Comparison of ENCODE assay signal across 1 cellular context in genomic region chr20:62386383-62387218, GRCh38.
TF ChIP-seq lines count a peak whose summit lies in the region.

Gene RPS21, plus strand, starts transcription at chr20:62387103. Its CDS starts 236 bp downstream, at chr20:62387339.

TF ChIP-seq in HepG2, 621 proteins besides CTCF, POLR2A, EP300 and RAD21 (continued from another document and continues in another):
- peak; percentile 36; the same call in 1 of the 2 replicates for TF ChIP-seq ZNF142 (CRISPR knock-in tag; IDR thresholded peaks at IDR 0.05)
- TF ChIP-seq ZFP36L1 (CRISPR knock-in tag; IDR thresholded peaks at IDR 0.05): 0 out of 2 replicates have a peak, but pooled peaks have one; percentile 34
- peak; percentile 97 for TF ChIP-seq POLR2AphosphoS5 (IDR thresholded peaks at IDR 0.05; ENCODE audit: low read depth, low read length)
- peak; percentile 89; the same call in 1 of the 2 replicates for TF ChIP-seq CAMTA2 (CRISPR knock-in tag; IDR thresholded peaks at IDR 0.05; ENCODE audit: borderline replicate concordance)
- no peak; the same call in 1 of the 2 replicates for TF ChIP-seq ZNF724P (CRISPR knock-in tag; IDR thresholded peaks at IDR 0.05; ENCODE audit: borderline replicate concordance)
- no peak for TF ChIP-seq ATRX (CRISPR knock-in tag; IDR thresholded peaks at IDR 0.05; ENCODE audit: borderline replicate concordance)
- peak; percentile 98 for TF ChIP-seq SMAD1 (CRISPR knock-in tag; IDR thresholded peaks at IDR 0.05; ENCODE audit: borderline replicate concordance, low read depth)
- TF ChIP-seq MIXL1 (CRISPR knock-in tag; IDR thresholded peaks at IDR 0.05): peak; percentile 92
- TF ChIP-seq ZNF441 (CRISPR knock-in tag; IDR thresholded peaks at IDR 0.05; ENCODE audit: borderline replicate concordance): no peak
- TF ChIP-seq KDM3A (CRISPR knock-in tag; IDR thresholded peaks at IDR 0.05; ENCODE audit: low read depth): peak; percentile 94
- TF ChIP-seq ZNF800 (CRISPR knock-in tag; IDR thresholded peaks at IDR 0.05): no peak; the same call in 1 of the 2 replicates
- no peak for TF ChIP-seq ZNF615 (CRISPR knock-in tag; IDR thresholded peaks at IDR 0.05; ENCODE audit: borderline replicate concordance)
- TF ChIP-seq JUND (CRISPR knock-in tag; IDR thresholded peaks at IDR 0.05): no peak
- TF ChIP-seq, protein P1, sequence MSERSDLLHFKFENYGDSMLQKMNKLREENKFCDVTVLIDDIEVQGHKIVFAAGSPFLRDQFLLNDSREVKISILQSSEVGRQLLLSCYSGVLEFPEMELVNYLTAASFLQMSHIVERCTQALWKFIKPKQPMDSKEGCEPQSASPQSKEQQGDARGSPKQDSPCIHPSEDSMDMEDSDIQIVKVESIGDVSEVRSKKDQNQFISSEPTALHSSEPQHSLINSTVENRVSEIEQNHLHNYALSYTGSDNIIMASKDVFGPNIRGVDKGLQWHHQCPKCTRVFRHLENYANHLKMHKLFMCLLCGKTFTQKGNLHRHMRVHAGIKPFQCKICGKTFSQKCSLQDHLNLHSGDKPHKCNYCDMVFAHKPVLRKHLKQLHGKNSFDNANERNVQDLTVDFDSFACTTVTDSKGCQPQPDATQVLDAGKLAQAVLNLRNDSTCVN (CRISPR knock-in tag; IDR thresholded peaks at IDR 0.05; ENCODE audit: borderline replicate concordance): peak; percentile 79; the same call in 1 of the 2 replicates
- TF ChIP-seq TP53 (CRISPR knock-in tag; conservative IDR thresholded peaks at IDR 0.05): peak; percentile 79
- peak; percentile 22; the same call in 1 of the 2 replicates for TF ChIP-seq TMF1 (CRISPR knock-in tag; IDR thresholded peaks at IDR 0.05; ENCODE audit: low read depth)
- TF ChIP-seq SIX4 (CRISPR knock-in tag; IDR thresholded peaks at IDR 0.05): 0 out of 2 replicates have a peak, but pooled peaks have one; percentile 11
- TF ChIP-seq SAP130 (CRISPR knock-in tag; IDR thresholded peaks at IDR 0.05; ENCODE audit: low read depth): peak; percentile 98
- TF ChIP-seq KDM6A (CRISPR knock-in tag; IDR thresholded peaks at IDR 0.05; ENCODE audit: low read depth): no peak
- no peak for TF ChIP-seq HHEX (CRISPR knock-in tag; IDR thresholded peaks at IDR 0.05)
- TF ChIP-seq, protein P2, sequence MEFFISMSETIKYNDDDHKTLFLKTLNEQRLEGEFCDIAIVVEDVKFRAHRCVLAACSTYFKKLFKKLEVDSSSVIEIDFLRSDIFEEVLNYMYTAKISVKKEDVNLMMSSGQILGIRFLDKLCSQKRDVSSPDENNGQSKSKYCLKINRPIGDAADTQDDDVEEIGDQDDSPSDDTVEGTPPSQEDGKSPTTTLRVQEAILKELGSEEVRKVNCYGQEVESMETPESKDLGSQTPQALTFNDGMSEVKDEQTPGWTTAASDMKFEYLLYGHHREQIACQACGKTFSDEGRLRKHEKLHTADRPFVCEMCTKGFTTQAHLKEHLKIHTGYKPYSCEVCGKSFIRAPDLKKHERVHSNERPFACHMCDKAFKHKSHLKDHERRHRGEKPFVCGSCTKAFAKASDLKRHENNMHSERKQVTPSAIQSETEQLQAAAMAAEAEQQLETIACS (CRISPR knock-in tag; IDR thresholded peaks at IDR 0.05): peak; percentile 50; the same call in 1 of the 2 replicates
- TF ChIP-seq GRHL1 (CRISPR knock-in tag; conservative IDR thresholded peaks at IDR 0.05): no peak
- TF ChIP-seq ZNF878 (CRISPR knock-in tag; IDR thresholded peaks at IDR 0.05): no peak
- peak; percentile 65 for TF ChIP-seq ZNF331 (CRISPR knock-in tag; IDR thresholded peaks at IDR 0.05)
- no peak; the same call in 1 of the 2 replicates for TF ChIP-seq BRCA1 (CRISPR knock-in tag; IDR thresholded peaks at IDR 0.05)
- TF ChIP-seq SRF (IDR thresholded peaks at IDR 0.05; ENCODE audit: low read depth, low read length): 0 out of 2 replicates have a peak, but pooled peaks have one; percentile 35
- TF ChIP-seq, protein P3, sequence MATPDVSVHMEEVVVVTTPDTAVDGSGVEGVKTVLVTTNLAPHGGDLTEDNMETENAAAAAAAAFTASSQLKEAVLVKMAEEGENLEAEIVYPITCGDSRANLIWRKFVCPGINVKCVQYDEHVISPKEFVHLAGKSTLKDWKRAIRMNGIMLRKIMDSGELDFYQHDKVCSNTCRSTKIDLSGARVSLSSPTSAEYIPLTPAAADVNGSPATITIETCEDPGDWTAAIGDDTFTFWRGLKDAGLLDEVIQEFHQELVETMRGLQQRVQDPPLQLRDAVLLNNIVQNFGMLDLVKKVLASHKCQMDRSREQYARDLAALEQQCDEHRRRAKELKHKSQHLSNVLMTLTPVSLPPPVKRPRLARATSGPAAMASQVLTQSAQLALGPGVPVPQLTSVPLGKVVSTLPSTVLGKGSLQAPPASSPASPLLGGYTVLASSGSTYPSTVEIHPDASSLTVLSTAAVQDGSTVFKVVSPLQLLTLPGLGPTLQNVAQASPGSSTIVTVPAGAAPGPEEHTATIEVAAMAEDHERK (CRISPR knock-in tag; IDR thresholded peaks at IDR 0.05; ENCODE audit: low read depth): peak; percentile 85
- TF ChIP-seq ZSCAN25 (CRISPR knock-in tag; IDR thresholded peaks at IDR 0.05): no peak; the same call in 1 of the 2 replicates
- no peak for TF ChIP-seq ZFP36 (IDR thresholded peaks at IDR 0.05; ENCODE audit: borderline replicate concordance, low read depth, low read length, partially characterized antibody)
- TF ChIP-seq TRIM22 (IDR thresholded peaks at IDR 0.05): no peak
- peak; percentile 69 for TF ChIP-seq CHD2 (IDR thresholded peaks at IDR 0.05; ENCODE audit: low read depth, low read length)
- TF ChIP-seq ZNF703 (CRISPR knock-in tag; IDR thresholded peaks at IDR 0.05; ENCODE audit: borderline replicate concordance): 0 out of 2 replicates have a peak, but pooled peaks have one; percentile 85
- peak; percentile 97; the same call in 1 of the 2 replicates for TF ChIP-seq SNAI1 (CRISPR knock-in tag; IDR thresholded peaks at IDR 0.05; ENCODE audit: borderline replicate concordance)
- TF ChIP-seq, protein P4, sequence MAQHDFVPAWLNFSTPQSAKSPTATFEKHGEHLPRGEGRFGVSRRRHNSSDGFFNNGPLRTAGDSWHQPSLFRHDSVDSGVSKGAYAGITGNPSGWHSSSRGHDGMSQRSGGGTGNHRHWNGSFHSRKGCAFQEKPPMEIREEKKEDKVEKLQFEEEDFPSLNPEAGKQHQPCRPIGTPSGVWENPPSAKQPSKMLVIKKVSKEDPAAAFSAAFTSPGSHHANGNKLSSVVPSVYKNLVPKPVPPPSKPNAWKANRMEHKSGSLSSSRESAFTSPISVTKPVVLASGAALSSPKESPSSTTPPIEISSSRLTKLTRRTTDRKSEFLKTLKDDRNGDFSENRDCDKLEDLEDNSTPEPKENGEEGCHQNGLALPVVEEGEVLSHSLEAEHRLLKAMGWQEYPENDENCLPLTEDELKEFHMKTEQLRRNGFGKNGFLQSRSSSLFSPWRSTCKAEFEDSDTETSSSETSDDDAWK (CRISPR knock-in tag; IDR thresholded peaks at IDR 0.05): no peak
- TF ChIP-seq ZMAT3 (CRISPR knock-in tag; conservative IDR thresholded peaks at IDR 0.05): peak; percentile 89; the same call in 1 of the 2 replicates
- TF ChIP-seq ZNF30 (CRISPR knock-in tag; IDR thresholded peaks at IDR 0.05): no peak
- TF ChIP-seq ZNF564 (CRISPR knock-in tag; IDR thresholded peaks at IDR 0.05): no peak
- TF ChIP-seq ZNF841 (CRISPR knock-in tag; IDR thresholded peaks at IDR 0.05; ENCODE audit: borderline replicate concordance): no peak
- TF ChIP-seq, protein P5, sequence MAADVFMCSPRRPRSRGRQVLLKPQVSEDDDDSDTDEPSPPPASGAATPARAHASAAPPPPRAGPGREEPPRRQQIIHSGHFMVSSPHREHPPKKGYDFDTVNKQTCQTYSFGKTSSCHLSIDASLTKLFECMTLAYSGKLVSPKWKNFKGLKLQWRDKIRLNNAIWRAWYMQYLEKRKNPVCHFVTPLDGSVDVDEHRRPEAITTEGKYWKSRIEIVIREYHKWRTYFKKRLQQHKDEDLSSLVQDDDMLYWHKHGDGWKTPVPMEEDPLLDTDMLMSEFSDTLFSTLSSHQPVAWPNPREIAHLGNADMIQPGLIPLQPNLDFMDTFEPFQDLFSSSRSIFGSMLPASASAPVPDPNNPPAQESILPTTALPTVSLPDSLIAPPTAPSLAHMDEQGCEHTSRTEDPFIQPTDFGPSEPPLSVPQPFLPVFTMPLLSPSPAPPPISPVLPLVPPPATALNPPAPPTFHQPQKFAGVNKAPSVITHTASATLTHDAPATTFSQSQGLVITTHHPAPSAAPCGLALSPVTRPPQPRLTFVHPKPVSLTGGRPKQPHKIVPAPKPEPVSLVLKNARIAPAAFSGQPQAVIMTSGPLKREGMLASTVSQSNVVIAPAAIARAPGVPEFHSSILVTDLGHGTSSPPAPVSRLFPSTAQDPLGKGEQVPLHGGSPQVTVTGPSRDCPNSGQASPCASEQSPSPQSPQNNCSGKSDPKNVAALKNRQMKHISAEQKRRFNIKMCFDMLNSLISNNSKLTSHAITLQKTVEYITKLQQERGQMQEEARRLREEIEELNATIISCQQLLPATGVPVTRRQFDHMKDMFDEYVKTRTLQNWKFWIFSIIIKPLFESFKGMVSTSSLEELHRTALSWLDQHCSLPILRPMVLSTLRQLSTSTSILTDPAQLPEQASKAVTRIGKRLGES (CRISPR knock-in tag; IDR thresholded peaks at IDR 0.05; ENCODE audit: borderline replicate concordance): peak; percentile 15; the same call in 1 of the 2 replicates
- TF ChIP-seq ZNF775 (CRISPR knock-in tag; IDR thresholded peaks at IDR 0.05; ENCODE audit: borderline replicate concordance): peak; percentile 84; the same call in 1 of the 2 replicates
